12 cellular contexts compared by ENCODE assay signal in genomic region chr2:64404743-64405142, GRCh38. TPM values are rescaled to one million over a fixed set of nuclear protein-coding genes. Genes with fewer than 3 reads are reported as not detected.
DNase-seq lines count a peak whose midpoint lies in the region; ATAC-seq and TF ChIP-seq lines count a peak whose summit lies in the region.
"Had no signal": no experiment of that assay in that cellular context is flagged by ENCODE, and none has a peak within 500 bp of the region (broad histone marks: within the 10 kb centered on the region; RNA-seq: fewer than 3 reads in every experiment).

No MANE protein-coding gene starts in this region.

- peak overlapping the region; percentile 32 for H3K4me3 ChIP-seq in GM23338
- peak overlapping the region; percentile 59 for H3K4me3 ChIP-seq in iPS-15b (ENCODE audit: low read depth, low read length)
- no peak overlapping the region for H3K4me3 ChIP-seq in prostate gland
- no peak overlapping the region for H3K4me3 ChIP-seq in BE2C (ENCODE audit: low read depth, low read length)
- H3K4me3 ChIP-seq: cardiac muscle cell had no signal

- no TSS peak for BruUV-seq in MCF 10A (replicated peaks; lab: Mats Ljungman, UMichigan)

- H3K36me3 Mint-ChIP-seq in GM23338 (ENCODE audit: low read depth), result no peaks in the 10 kb centered on the region
- no peaks in the 10 kb centered on the region for H3K36me3 Mint-ChIP-seq in MCF 10A (ENCODE audit: insufficient read depth, unreplicated experiment)
- no peaks in the 10 kb centered on the region for H3K36me3 Mint-ChIP-seq in activated CD4-positive, alpha-beta T cell treated with anti-CD3 and anti-CD28 coated beads for 36 hours (ENCODE audit: low read depth)
- H3K36me3 Mint-ChIP-seq: natural killer cell had no signal

- peaks cover 15% of the 10 kb centered on the region; the same call in 1 of the 2 replicates for H3F3A ChIP-seq in GM23338 (replicated peaks; ENCODE audit: low read depth)

- H3K36me3 ChIP-seq in GM23338 (ENCODE audit: insufficient read depth) (no peaks in the 10 kb centered on the region), iPS-15b (ENCODE audit: control insufficient read depth, insufficient read depth, low read length) (no peaks in the 10 kb centered on the region), prostate gland (no peaks in the 10 kb centered on the region), BE2C (no peaks in the 10 kb centered on the region)
- H3K36me3 ChIP-seq: cardiac muscle cell had no signal

- no peaks in the 10 kb centered on the region for H3K79me2 ChIP-seq in GM23338 (replicated peaks; ENCODE audit: insufficient read depth)

- DNase-seq in GM23338 (ENCODE audit: low spot score) (peak; percentile 81), MCF 10A (ENCODE audit: unreplicated experiment) (peak; percentile 37), prostate gland (ENCODE audit: low spot score) (no peak), BE2C (no peak), HEK293T (ENCODE audit: extremely low spot score) (no peak), NCI-H1092 treated with DMSO at 0.1 percent for 48 hours (lab: John Stamatoyannopoulos, UW) (no peak)
- DNase-seq in activated CD4-positive, alpha-beta T cell treated with anti-CD3 and anti-CD28 coated beads for 36 hours, result no peak
- DNase-seq: activated CD4-positive, CD25-positive, alpha-beta regulatory T cell treated with anti-CD3 and anti-CD28 coated beads, Interleukin-2, amount 50 U/mL, for 72 hours; DMS53; natural killer cell had no signal

- CTCF ChIA-PET in MCF 10A (lab: Yijun Ruan, JAX), result interaction anchor here (0.6 to 0.7 kb wide), 2 partner anchors 77 to 84 kb away, joined by 3 read pairs; no protein-coding TSS in a partner anchor
- CTCF ChIA-PET in activated CD4-positive, alpha-beta T cell treated with anti-CD3 and anti-CD28 coated beads for 36 hours (lab: Charles Lee), result no interaction called here
- CTCF ChIA-PET in HEK293T (lab: Yijun Ruan, JAX), result no interaction called here

- no peaks in the 10 kb centered on the region for H3K9me3 Mint-ChIP-seq in GM23338
- no peaks in the 10 kb centered on the region for H3K9me3 Mint-ChIP-seq in MCF 10A (ENCODE audit: unreplicated experiment)
- H3K9me3 Mint-ChIP-seq in activated CD4-positive, alpha-beta T cell treated with anti-CD3 and anti-CD28 coated beads for 36 hours (ENCODE audit: low read depth), result no peaks in the 10 kb centered on the region
- H3K9me3 Mint-ChIP-seq: natural killer cell had no signal

- no peak for TF ChIP-seq CTCF in GM23338 (conservative IDR thresholded peaks at IDR 0.05; ENCODE audit: low read depth in 2 of 2)
- no peak for TF ChIP-seq CTCF in MCF 10A (IDR thresholded peaks at IDR 0.05; ENCODE audit: unreplicated experiment)
- TF ChIP-seq CTCF in prostate gland (IDR thresholded peaks at IDR 0.05), result no peak
- no peak for TF ChIP-seq CTCF in BE2C (IDR thresholded peaks at IDR 0.05; ENCODE audit: low read depth, low read length)

- H3K4me1 Mint-ChIP-seq in GM23338 (peaks cover 63% of the 10 kb centered on the region), MCF 10A (ENCODE audit: insufficient read depth, unreplicated experiment) (peaks cover 50% of the 10 kb centered on the region)
- H3K4me1 Mint-ChIP-seq in activated CD4-positive, alpha-beta T cell treated with anti-CD3 and anti-CD28 coated beads for 36 hours, result no peaks in the 10 kb centered on the region
- H3K4me1 Mint-ChIP-seq: natural killer cell had no signal

- H3K4me2 ChIP-seq in GM23338, result peak overlapping the region; percentile 65

- POLR2A ChIA-PET in MCF 10A (lab: Yijun Ruan, JAX) (no interaction called here), HEK293T (lab: Yijun Ruan, JAX) (interaction anchor here (0.8 kb wide), 1 partner anchor 74 kb away, joined by 3 read pairs; no protein-coding TSS in a partner anchor)
- POLR2A ChIA-PET in activated CD4-positive, alpha-beta T cell treated with anti-CD3 and anti-CD28 coated beads for 36 hours (lab: Charles Lee), result no interaction called here

- peak overlapping the region; percentile 16; the same call in 1 of the 2 replicates for H2AFZ ChIP-seq in GM23338

- H3K27me3 Mint-ChIP-seq in GM23338 (ENCODE audit: insufficient read depth, low read depth, poor library complexity), result peaks cover 13% of the 10 kb centered on the region
- H3K27me3 Mint-ChIP-seq in MCF 10A (ENCODE audit: insufficient read depth, unreplicated experiment), result no peaks in the 10 kb centered on the region
- no peaks in the 10 kb centered on the region for H3K27me3 Mint-ChIP-seq in activated CD4-positive, alpha-beta T cell treated with anti-CD3 and anti-CD28 coated beads for 36 hours

- H3K4me1 ChIP-seq in GM23338 (ENCODE audit: insufficient read depth) (peaks cover 42% of the 10 kb centered on the region), iPS-15b (ENCODE audit: control insufficient read depth, insufficient read depth, low read length) (peaks cover 31% of the 10 kb centered on the region), prostate gland (replicated peaks) (peaks cover 2% of the 10 kb centered on the region), BE2C (no peaks in the 10 kb centered on the region)

- peak; percentile 38 for ATAC-seq in GM23338
- no peak for ATAC-seq in activated CD4-positive, alpha-beta T cell treated with anti-CD3 and anti-CD28 coated beads for 36 hours
- ATAC-seq: natural killer cell had no signal

- H4K20me1 ChIP-seq in GM23338 (replicated peaks; ENCODE audit: insufficient read depth), result no peaks in the 10 kb centered on the region

- no peaks in the 10 kb centered on the region for H3K9me2 ChIP-seq in GM23338 (ENCODE audit: insufficient read depth)

- H3K27ac ChIP-seq in GM23338 (ENCODE audit: low read depth) (peak overlapping the region; percentile 90), prostate gland (peak overlapping the region; percentile 64 to 81)
- H3K27ac ChIP-seq: cardiac muscle cell had no signal

- H3K4me3 Mint-ChIP-seq in GM23338 (peak overlapping the region; percentile 59), MCF 10A (ENCODE audit: unreplicated experiment) (no peak overlapping the region)
- H3K4me3 Mint-ChIP-seq in activated CD4-positive, alpha-beta T cell treated with anti-CD3 and anti-CD28 coated beads for 36 hours, result no peak overlapping the region
- H3K4me3 Mint-ChIP-seq: natural killer cell had no signal

- TF ChIP-seq POLR2A in prostate gland (IDR thresholded peaks at IDR 0.05), result no peak

- peak overlapping the region; percentile 96 for H3K27ac Mint-ChIP-seq in GM23338
- peak overlapping the region; percentile 77 for H3K27ac Mint-ChIP-seq in MCF 10A (ENCODE audit: low read depth, unreplicated experiment)
- no peak overlapping the region for H3K27ac Mint-ChIP-seq in activated CD4-positive, alpha-beta T cell treated with anti-CD3 and anti-CD28 coated beads for 36 hours
- H3K27ac Mint-ChIP-seq: natural killer cell had no signal

- intact Hi-C loops in MCF 10A (cut with micrococcal nuclease), result no loop called here
- intact Hi-C loops in prostate gland (cut with DNase I), result no loop called here
- intact Hi-C loops in activated CD4-positive, alpha-beta T cell treated with anti-CD3 and anti-CD28 coated beads for 36 hours (cut with DNase I, micrococcal nuclease), result no loop called here

- no peaks in the 10 kb centered on the region for H3K9me3 ChIP-seq in iPS-15b (ENCODE audit: control insufficient read depth, insufficient read depth, low read length)
- no peaks in the 10 kb centered on the region for H3K9me3 ChIP-seq in prostate gland
- no peaks in the 10 kb centered on the region for H3K9me3 ChIP-seq in BE2C

- no peak overlapping the region for H3K9ac ChIP-seq in iPS-15b (ENCODE audit: low read depth, low read length)

- H3K27me3 ChIP-seq in GM23338 (ENCODE audit: insufficient read depth), result no peaks in the 10 kb centered on the region
- no peaks in the 10 kb centered on the region for H3K27me3 ChIP-seq in iPS-15b (ENCODE audit: control insufficient read depth, insufficient read depth, low read length)
- no peaks in the 10 kb centered on the region for H3K27me3 ChIP-seq in prostate gland (replicated peaks; ENCODE audit: insufficient read depth)
- no peaks in the 10 kb centered on the region for H3K27me3 ChIP-seq in BE2C

- 37% methylated on average over 9 of the region's 9 CpGs for WGBS in prostate gland

TF ChIP-seq in HEK293T, 16 proteins besides CTCF, POLR2A, EP300 and RAD21:
- TF ChIP-seq ELF4 (IDR thresholded peaks at IDR 0.05) (no peak), BHLHE40 (IDR thresholded peaks at IDR 0.05; ENCODE audit: borderline replicate concordance) (no peak), CTBP1 (IDR thresholded peaks at IDR 0.05; ENCODE audit: borderline replicate concordance) (no peak), L3MBTL2 (conservative IDR thresholded peaks at IDR 0.05) (no peak), ARNT (IDR thresholded peaks at IDR 0.05) (no peak), SUZ12 (IDR thresholded peaks at IDR 0.05) (no peak), PKNOX1 (IDR thresholded peaks at IDR 0.05) (no peak), FOXM1 (IDR thresholded peaks at IDR 0.05; ENCODE audit: borderline replicate concordance) (no peak), SP1 (IDR thresholded peaks at IDR 0.05) (no peak), FOXK2 (IDR thresholded peaks at IDR 0.05) (no peak), ZNF384 (IDR thresholded peaks at IDR 0.05) (no peak), LEF1 (IDR thresholded peaks at IDR 0.05; ENCODE audit: borderline replicate concordance) (no peak), FOXA1 (IDR thresholded peaks at IDR 0.05) (no peak), NFRKB (IDR thresholded peaks at IDR 0.05) (no peak), HDGF (IDR thresholded peaks at IDR 0.05; ENCODE audit: borderline replicate concordance) (no peak)
TF ChIP-seq in HEK293T: peak in this region for 0.

RNA-seq across cellular contexts. Expression of gene LGALSL, which starts 49.2 kb away (rescaled TPM):
- total RNA-seq in GM23338 (2014; rRNA removed; shearing (Covaris generic)), result 18.5 and 20.6 TPM in 2 replicates
- polyA plus RNA-seq in GM23338 (2016; fragmentation: Nextera tagmentation; extraction: Ambion mirVana), result 19.0 and 28.4 TPM in 2 replicates
- total RNA-seq in MCF 10A (2022) (11.4 and 13.5 TPM in 2 replicates), prostate gland (10 to 100 TPM; 12.8 to 36.7 TPM)
- polyA plus RNA-seq in BE2C (2012; ENCODE audit: insufficient read depth, insufficient read length, low read depth), result 9.6 TPM
- 1 to 10 TPM; 1.9 to 2.2 TPM for total RNA-seq in activated CD4-positive, alpha-beta T cell treated with anti-CD3 and anti-CD28 coated beads for 36 hours

Comparison
In these comparisons a context has a peak if more than half of its experiments do, and no peak if none do; other contexts are left out.
1. DNase-seq: peak in GM23338 (single experiment) and MCF 10A (single experiment); none in prostate gland (single experiment), BE2C (single experiment), activated CD4-positive, alpha-beta T cell treated with anti-CD3 and anti-CD28 coated beads for 36 hours (single experiment), HEK293T (single experiment) and NCI-H1092 treated with DMSO at 0.1 percent for 48 hours (single experiment).
2. H3K4me3 ChIP-seq: peak in GM23338 (single experiment) and iPS-15b (single experiment); none in prostate gland (0 of 2) and BE2C (single experiment).